ENCODE assay signal across 22 cellular contexts in the genomic region with DNA sequence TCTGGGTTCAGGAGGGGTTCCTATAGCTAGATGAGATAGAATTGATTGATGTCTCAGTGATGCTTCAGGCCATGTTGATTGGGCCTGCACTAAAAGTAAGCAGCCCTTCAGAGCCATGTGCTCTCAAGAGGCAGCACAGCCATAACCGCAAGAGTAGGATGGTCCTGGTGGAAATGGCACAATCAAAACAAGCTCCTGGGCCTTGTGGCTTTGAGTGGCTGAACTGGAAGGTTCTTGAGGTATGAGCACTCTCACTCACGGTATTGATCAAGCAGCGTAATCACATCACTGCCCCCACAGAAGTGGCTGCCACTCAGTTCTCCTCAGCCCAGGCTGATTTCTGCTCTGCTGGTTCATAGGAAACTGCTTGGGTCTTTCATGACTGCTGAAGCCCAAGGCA.
"Had no signal": no experiment of that assay in that cellular context is flagged by ENCODE, and none has a peak within 500 bp of the region (broad histone marks: within the 10 kb centered on the region; RNA-seq: fewer than 3 reads in every experiment).

No MANE protein-coding gene starts in this region.

- H3K27me3 ChIP-seq: ascending aorta, body of pancreas had no signal

- H3K36me3 ChIP-seq: ascending aorta had no signal

- H3K4me3 ChIP-seq: ascending aorta, body of pancreas had no signal

- H3K9me3 ChIP-seq: ascending aorta, body of pancreas, SK-N-SH had no signal

- H3K9ac ChIP-seq: SK-N-SH had no signal

- DNase-seq: activated CD4-positive, alpha-beta T cell treated with anti-CD3 and anti-CD28 coated beads for 4 hours; activated CD4-positive, alpha-beta T cell treated with anti-CD3 and anti-CD28 coated beads, Interleukin-2, amount 50 U/mL, for 4 hours; activated CD8-positive, alpha-beta memory T cell treated with anti-CD3 and anti-CD28 coated beads, Interleukin-2, amount 10 ng/mL, durations not matched to agents 7 days and 5 days; activated effector memory CD4-positive, alpha-beta T cell treated with Interleukin-2 at 50 U/mL for 16 hours; activated naive CD4-positive, alpha-beta T cell; activated T-cell treated with anti-CD3 and anti-CD28 coated beads, Interleukin-2, amount 50 U/mL, for 24 hours; amniotic stem cell; body of pancreas; central memory CD4-positive, alpha-beta T cell; KG1; MV-4-11; NCI-H1092 treated with DMSO at 0.1 percent for 48 hours; NCI-H1417 treated with DMSO at 0.1 percent for 48 hours; NCI-H1694; NCI-H2081; NCI-H446 treated with DMSO at 0.1 percent for 48 hours; NCI-H526 treated with DMSO at 0.1 percent for 48 hours; NCI-H82; RPMI8226; SK-N-SH; T-helper 1 cell had no signal

- H3K27ac ChIP-seq: body of pancreas had no signal
